Comparison of ENCODE assay signal across 27 cellular contexts in the genomic region with DNA sequence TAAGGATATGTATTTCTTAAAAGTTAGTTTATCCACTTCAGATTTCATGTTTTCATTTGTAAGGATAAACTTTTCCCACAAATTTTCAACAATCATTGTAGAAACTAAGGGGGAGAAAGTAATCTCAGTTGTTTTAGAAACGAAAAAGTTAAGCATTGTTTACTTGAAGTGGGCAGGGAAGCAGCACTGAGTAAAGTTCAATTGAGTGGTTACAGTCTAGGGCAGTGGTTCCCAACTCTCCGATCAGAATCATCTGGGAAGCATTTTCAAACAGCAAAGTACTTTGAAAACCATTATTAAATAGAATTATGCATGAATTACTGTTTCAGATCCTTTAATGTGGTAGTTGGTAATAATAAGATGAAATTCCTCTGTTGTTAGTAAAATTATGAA.
"Had no signal": no experiment of that assay in that cellular context is flagged by ENCODE, and none has a peak within 500 bp of the region (broad histone marks: within the 10 kb centered on the region; RNA-seq: fewer than 3 reads in every experiment).

No MANE protein-coding gene starts in this region.

- H3K27me3 ChIP-seq: breast epithelium had no signal

- H3K9me3 Mint-ChIP-seq: activated naive CD4-positive, alpha-beta T cell treated with anti-CD3 and anti-CD28 coated beads, Interleukin-2, amount 10 ng/mL, durations not matched to agents 7 days and 5 days; activated naive CD8-positive, alpha-beta T cell treated with anti-CD3 and anti-CD28 coated beads, Interleukin-2, amount 10 ng/mL, durations not matched to agents 7 days and 5 days; activated T-helper 2 cell treated with anti-CD3 and anti-CD28 coated beads, Interferon-gamma antibody, Interleukin-2, Interleukin-4, amounts not matched to agents 10 μg/mL and 5 μg/mL and 100 μg/mL, durations not matched to agents 14 hours and 24 hours and 36 hours; WTC11 had no signal

- H3K27ac Mint-ChIP-seq: activated naive CD4-positive, alpha-beta T cell treated with anti-CD3 and anti-CD28 coated beads, Interleukin-2, amount 10 ng/mL, durations not matched to agents 7 days and 5 days; activated naive CD8-positive, alpha-beta T cell treated with anti-CD3 and anti-CD28 coated beads, Interleukin-2, amount 10 ng/mL, durations not matched to agents 7 days and 5 days; activated T-helper 2 cell treated with anti-CD3 and anti-CD28 coated beads, Interferon-gamma antibody, Interleukin-2, Interleukin-4, amounts not matched to agents 10 μg/mL and 5 μg/mL and 100 μg/mL, durations not matched to agents 14 hours and 24 hours and 36 hours; T-helper 17 cell; WTC11 had no signal

- H3K27ac ChIP-seq: breast epithelium had no signal

- H3K36me3 ChIP-seq: breast epithelium had no signal

- H3K27me3 Mint-ChIP-seq: activated naive CD4-positive, alpha-beta T cell treated with anti-CD3 and anti-CD28 coated beads, Interleukin-2, amount 10 ng/mL, durations not matched to agents 7 days and 5 days; activated naive CD8-positive, alpha-beta T cell treated with anti-CD3 and anti-CD28 coated beads, Interleukin-2, amount 10 ng/mL, durations not matched to agents 7 days and 5 days; T-helper 17 cell had no signal

- H3K9me3 ChIP-seq: breast epithelium had no signal

- DNase-seq: activated CD4-positive, alpha-beta T cell treated with anti-CD3 and anti-CD28 coated beads for 48 hours; activated CD4-positive, alpha-beta T cell treated with anti-CD3 and anti-CD28 coated beads, Interleukin-2, amount 50 U/mL, for 4 hours; activated CD4-positive, CD25-positive, alpha-beta regulatory T cell treated with anti-CD3 and anti-CD28 coated beads, Interleukin-2, amount 50 U/mL, for 72 hours; activated CD8-positive, alpha-beta memory T cell treated with anti-CD3 and anti-CD28 coated beads, Interleukin-2, amount 50 U/mL, for 48 hours; activated CD8-positive, alpha-beta T cell treated with anti-CD3 and anti-CD28 coated beads, Interleukin-2, amount 10 ng/mL, durations not matched to agents 7 days and 5 days; activated gamma-delta T cell treated with Interleukin-2 at 50 U/mL for 16 hours; activated naive CD4-positive, alpha-beta T cell treated with anti-CD3 and anti-CD28 coated beads, Interleukin-2, amount 10 ng/mL, durations not matched to agents 7 days and 5 days; activated naive CD8-positive, alpha-beta T cell treated with anti-CD3 and anti-CD28 coated beads, Interleukin-2, amount 10 ng/mL, durations not matched to agents 7 days and 5 days; activated T-cell treated with anti-CD3 and anti-CD28 coated beads, Interleukin-2, amount 50 U/mL, for 1 hour; aorta; caudate nucleus; Karpas-422; MM.1S; NCI-H1105; NCI-H1436; NCI-H1694 treated with DMSO at 0.1 percent for 48 hours; NCI-H345; NCI-H510A; NCI-H526 treated with DMSO at 0.1 percent for 48 hours; NK-92 treated with Interleukin-12 subunit alpha and Interleukin-12 subunit beta, amount 100 ng/mL, for 24 hours; PC-3; SHP77 treated with DMSO at 0.1 percent for 48 hours; T-helper 17 cell; T-helper 9 cell had no signal

- H3K4me3 Mint-ChIP-seq: activated CD8-positive, alpha-beta T cell treated with anti-CD3 and anti-CD28 coated beads, Interleukin-2, amount 10 ng/mL, durations not matched to agents 7 days and 5 days; activated naive CD4-positive, alpha-beta T cell treated with anti-CD3 and anti-CD28 coated beads, Interleukin-2, amount 10 ng/mL, durations not matched to agents 7 days and 5 days; activated naive CD8-positive, alpha-beta T cell treated with anti-CD3 and anti-CD28 coated beads, Interleukin-2, amount 10 ng/mL, durations not matched to agents 7 days and 5 days; T-helper 17 cell; WTC11 had no signal

- H3K4me3 ChIP-seq: breast epithelium had no signal

- H3K4me1 ChIP-seq: breast epithelium had no signal

- ATAC-seq: activated CD8-positive, alpha-beta T cell treated with anti-CD3 and anti-CD28 coated beads, Interleukin-2, amount 10 ng/mL, durations not matched to agents 7 days and 5 days; PC-3; T-helper 17 cell; WTC11 had no signal
